In the genomic region with DNA sequence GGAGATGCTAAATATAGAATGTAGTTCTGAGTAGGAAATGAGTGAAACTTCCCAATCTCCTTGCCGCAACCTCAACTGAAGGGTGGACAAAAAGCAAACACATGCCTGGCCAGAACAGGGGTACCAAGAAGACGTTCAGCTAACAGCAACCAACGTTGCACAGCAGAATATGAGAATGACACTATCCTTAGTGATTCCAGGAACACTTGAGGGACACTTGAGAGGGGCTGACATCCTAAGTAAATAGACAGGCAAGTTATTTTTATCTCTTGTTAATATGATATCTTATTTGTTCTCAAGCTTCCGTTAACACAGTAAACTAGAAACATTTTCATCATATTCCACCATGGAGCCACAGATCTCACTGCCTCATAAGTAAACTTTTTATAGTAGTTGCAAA, we compare ENCODE assay signal across 17 cellular contexts. TPM values are rescaled to one million over a fixed set of nuclear protein-coding genes. Genes with fewer than 3 reads are reported as not detected.
DNase-seq lines count a peak whose midpoint lies in the region; ATAC-seq and TF ChIP-seq lines count a peak whose summit lies in the region.
"Had no signal": no experiment of that assay in that cellular context is flagged by ENCODE, and none has a peak within 500 bp of the region (broad histone marks: within the 10 kb centered on the region; RNA-seq: fewer than 3 reads in every experiment).

No MANE protein-coding gene starts in this region.

- no peaks in the 10 kb centered on the region for H3K36me3 ChIP-seq in heart left ventricle
- no peaks in the 10 kb centered on the region for H3K36me3 ChIP-seq in right atrium auricular region
- no peaks in the 10 kb centered on the region for H3K36me3 ChIP-seq in left ventricle myocardium inferior
- H3K36me3 ChIP-seq in skeletal muscle tissue (ENCODE audit: control insufficient read depth in 3 of 3, insufficient read depth in 3 of 3, low read length in 3 of 3): no peaks in the 10 kb centered on the region
- H3K36me3 ChIP-seq: BE2C had no signal

- H3K9me3 ChIP-seq in heart left ventricle (no peaks in the 10 kb centered on the region), right atrium auricular region (no peaks in the 10 kb centered on the region), left ventricle myocardium inferior (replicated peaks) (no peaks in the 10 kb centered on the region), skeletal muscle tissue (ENCODE audit: control insufficient read depth in 3 of 3, low read length in 3 of 3) (no peaks in the 10 kb centered on the region)
- H3K9me3 ChIP-seq: BE2C had no signal

- peak in 3 of 4 donors; percentile 19 to 72 (median 66) for ATAC-seq in heart left ventricle
- ATAC-seq: HCT116 had no signal

- DNase-seq in heart left ventricle (no peak), right atrium auricular region (ENCODE audit: low spot score) (no peak), NCI-H2029 treated with DMSO at 0.1 percent for 48 hours (lab: John Stamatoyannopoulos, UW) (peak; percentile 49), left ventricle myocardium inferior (no peak), NCI-H345 treated with DMSO at 0.1 percent for 48 hours (lab: John Stamatoyannopoulos, UW; ENCODE audit: unreplicated experiment) (no peak), AG20443 (ENCODE audit: low spot score) (no peak), nucleus accumbens (lab: John Stamatoyannopoulos, UW) (no peak)
- DNase-seq: BE2C; CD4-positive, alpha-beta memory T cell; COR-L47; DMS153; GM23248 had no signal

- H3K4me1 ChIP-seq in heart left ventricle: peaks cover 0 to 13% (median 0%) of the 10 kb centered on the region in 12 donors
- peaks cover 0 to 3% of the 10 kb centered on the region in 2 donors for H3K4me1 ChIP-seq in right atrium auricular region
- peaks cover 9% of the 10 kb centered on the region for H3K4me1 ChIP-seq in left ventricle myocardium inferior
- H3K4me1 ChIP-seq in skeletal muscle tissue (ENCODE audit: control insufficient read depth in 3 of 3, insufficient read depth in 3 of 3, low read length in 3 of 3): no peaks in the 10 kb centered on the region
- H3K4me1 ChIP-seq: BE2C had no signal

- H3K9ac ChIP-seq in skeletal muscle tissue (ENCODE audit: low read depth in 1 of 3, low read length in 3 of 3): no peak overlapping the region
- H3K9ac ChIP-seq: GM23248 had no signal

- no peaks in the 10 kb centered on the region for H3K27me3 ChIP-seq in heart left ventricle
- H3K27me3 ChIP-seq in right atrium auricular region: no peaks in the 10 kb centered on the region
- H3K27me3 ChIP-seq in left ventricle myocardium inferior (ENCODE audit: low read depth): no peaks in the 10 kb centered on the region
- H3K27me3 ChIP-seq in skeletal muscle tissue (ENCODE audit: control insufficient read depth in 3 of 3, insufficient read depth in 3 of 3, low read length in 3 of 3): no peaks in the 10 kb centered on the region
- H3K27me3 ChIP-seq: BE2C had no signal

- TF ChIP-seq POLR2A in heart left ventricle (IDR thresholded peaks at IDR 0.05): no peak

- TF ChIP-seq CTCF in heart left ventricle (IDR thresholded peaks at IDR 0.05) (no peak), right atrium auricular region (IDR thresholded peaks at IDR 0.05) (no peak), left ventricle myocardium inferior (IDR thresholded peaks at IDR 0.05; ENCODE audit: borderline replicate concordance) (no peak)

- H3K27ac ChIP-seq in heart left ventricle (peak overlapping the region in 7 of 12 donors; percentile 6 to 70 (median 32)), right atrium auricular region (no peak overlapping the region), left ventricle myocardium inferior (replicated peaks) (peak overlapping the region; percentile 30), skeletal muscle tissue (ENCODE audit: low read depth, low read length) (peak overlapping the region; percentile 32)
- H3K27ac ChIP-seq: C4-2B, GM23248, HL-60 had no signal

- intact Hi-C loops in heart left ventricle (cut with DNase I) (no loop called here), left ventricle myocardium inferior (cut with micrococcal nuclease) (no loop called here)

- WGBS in heart left ventricle, 4 donors: 19 to 30% (median 25%) methylated on average over 4 of the region's 4 CpGs

- H3K4me3 ChIP-seq in heart left ventricle (no peak overlapping the region), right atrium auricular region (no peak overlapping the region), left ventricle myocardium inferior (no peak overlapping the region), skeletal muscle tissue (ENCODE audit: low read length in 3 of 3) (peak overlapping the region in 1 of 3 donors; percentile 28)
- H3K4me3 ChIP-seq: GM23248 had no signal

RNA-seq across cellular contexts. Expression of a gene that starts 0.9 kb away (rescaled TPM):
- total RNA-seq in heart left ventricle (not detected), right atrium auricular region (not detected), left ventricle myocardium inferior (not detected), skeletal muscle tissue (not detected)
- not detected for polyA plus RNA-seq in heart left ventricle
- total RNA-seq: CD4-positive, alpha-beta memory T cell; Daoy; GM23248 had no signal
- polyA plus RNA-seq: CD4-positive, alpha-beta memory T cell; GM23248 had no signal

RNA-seq across cellular contexts. Expression of a gene that starts 8.0 kb away (rescaled TPM):
- total RNA-seq in heart left ventricle (not detected), right atrium auricular region (not detected), left ventricle myocardium inferior (not detected), skeletal muscle tissue (not detected)
- polyA plus RNA-seq in heart left ventricle: not detected
- total RNA-seq: CD4-positive, alpha-beta memory T cell; Daoy; GM23248 had no signal
- polyA plus RNA-seq: CD4-positive, alpha-beta memory T cell; GM23248 had no signal

RNA-seq across cellular contexts. Expression of a gene that starts 12.6 kb away (rescaled TPM):
- not detected for total RNA-seq in heart left ventricle
- polyA plus RNA-seq in heart left ventricle: not detected
- total RNA-seq in right atrium auricular region: not detected
- not detected for total RNA-seq in left ventricle myocardium inferior
- total RNA-seq in skeletal muscle tissue: not detected
- total RNA-seq: CD4-positive, alpha-beta memory T cell; Daoy; GM23248 had no signal
- polyA plus RNA-seq: CD4-positive, alpha-beta memory T cell; GM23248 had no signal

RNA-seq across cellular contexts. Expression of a gene that starts 17.7 kb away (rescaled TPM):
- total RNA-seq in heart left ventricle (not detected), right atrium auricular region (not detected), left ventricle myocardium inferior (not detected), skeletal muscle tissue (not detected)
- not detected for polyA plus RNA-seq in heart left ventricle
- total RNA-seq: CD4-positive, alpha-beta memory T cell; Daoy; GM23248 had no signal
- polyA plus RNA-seq: CD4-positive, alpha-beta memory T cell; GM23248 had no signal

RNA-seq across cellular contexts. Expression of a gene that starts 22.7 kb away (rescaled TPM):
- total RNA-seq in heart left ventricle: not detected
- not detected for polyA plus RNA-seq in heart left ventricle
- total RNA-seq in right atrium auricular region: not detected
- total RNA-seq in left ventricle myocardium inferior: not detected
- total RNA-seq in skeletal muscle tissue: not detected
- total RNA-seq: CD4-positive, alpha-beta memory T cell; Daoy; GM23248 had no signal
- polyA plus RNA-seq: CD4-positive, alpha-beta memory T cell; GM23248 had no signal

Comparison
In these comparisons a context has a peak if more than half of its experiments do, and no peak if none do; other contexts are left out.
1. H3K27ac ChIP-seq: peak in heart left ventricle (7 of 12), left ventricle myocardium inferior (single experiment) and skeletal muscle tissue (single experiment); none in right atrium auricular region (0 of 2).